ENCODE assay signal across 8 cellular contexts in the genomic region with DNA sequence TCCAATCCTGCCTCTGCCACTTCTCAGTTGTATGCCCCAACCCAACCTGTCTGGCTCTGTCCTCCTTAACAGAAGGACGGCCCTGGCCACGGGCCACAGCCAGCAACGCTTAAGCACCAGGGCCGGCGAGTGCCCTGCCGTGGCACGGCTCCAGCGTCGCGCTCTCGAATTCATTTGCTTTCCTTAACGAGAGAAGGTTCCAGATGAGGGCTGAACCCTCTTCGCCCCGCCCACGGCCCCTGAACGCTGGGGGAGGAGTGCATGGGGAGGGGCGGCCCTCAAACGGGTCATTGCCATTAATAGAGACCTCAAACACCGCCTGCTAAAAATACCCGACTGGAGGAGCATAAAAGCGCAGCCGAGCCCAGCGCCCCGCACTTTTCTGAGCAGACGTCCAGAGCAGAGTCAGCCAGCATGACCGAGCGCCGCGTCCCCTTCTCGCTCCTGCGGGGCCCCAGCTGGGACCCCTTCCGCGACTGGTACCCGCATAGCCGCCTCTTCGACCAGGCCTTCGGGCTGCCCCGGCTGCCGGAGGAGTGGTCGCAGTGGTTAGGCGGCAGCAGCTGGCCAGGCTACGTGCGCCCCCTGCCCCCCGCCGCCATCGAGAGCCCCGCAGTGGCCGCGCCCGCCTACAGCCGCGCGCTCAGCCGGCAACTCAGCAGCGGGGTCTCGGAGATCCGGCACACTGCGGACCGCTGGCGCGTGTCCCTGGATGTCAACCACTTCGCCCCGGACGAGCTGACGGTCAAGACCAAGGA. TPM values are rescaled to one million over a fixed set of nuclear protein-coding genes. Genes with fewer than 3 reads are reported as not detected.
DNase-seq lines count a peak whose midpoint lies in the region; ATAC-seq and TF ChIP-seq lines count a peak whose summit lies in the region.

A gene (plus strand): TSS at position 375 of the 758 bp plus-strand sequence. CDS start 40 bp downstream, at position 415.

- peak within 1 kb of the TSS; percentile 57 for H3K27ac Mint-ChIP-seq in CD4-positive, alpha-beta T cell
- H3K27ac Mint-ChIP-seq in naive B cell, result peak within 1 kb of the TSS; percentile 83 to 97 (median 91)

- no peaks in the 10 kb centered on the region for H3K9me3 Mint-ChIP-seq in CD4-positive, alpha-beta T cell
- peaks cover 0 to 2% (median 0%) of the 10 kb centered on the region in 7 donors for H3K9me3 Mint-ChIP-seq in naive B cell

- in situ Hi-C loops in KBM-7 (cut with MboI; ENCODE audit: low pct_unique_long_range_greater_than_20kb, low sequenced_read_pairs), result no loop called here

- TF ChIP-seq EP300 in suprapubic skin (IDR thresholded peaks at IDR 0.05), result no peak

- CTCF ChIA-PET in CD4-positive, alpha-beta T cell (lab: Charles Lee), result interaction anchor here (1.6 to 2.9 kb wide), 2 partner anchors 11 to 12 kb away, joined by 7 to 20 read pairs; no protein-coding TSS in a partner anchor

- H3K27me3 ChIP-seq in CD4-positive, alpha-beta T cell (ENCODE audit: control insufficient read depth, insufficient read depth, low read length), result no peaks in the 10 kb centered on the region
- H3K27me3 ChIP-seq in suprapubic skin, result no peaks in the 10 kb centered on the region

- ATAC-seq in CD4-positive, alpha-beta T cell (ENCODE audit: poor library complexity), result peak; percentile 73
- ATAC-seq in GM21360 (IDR thresholded peaks at IDR 0.05; ENCODE audit: unreplicated experiment) (peak; percentile 51), naive B cell (ENCODE audit: low read depth in 2 of 2) (peak; percentile 73 to 76)

- peak within 1 kb of the TSS; percentile 46 for H3K27ac ChIP-seq in CD4-positive, alpha-beta T cell (ENCODE audit: low read depth, low read length)
- H3K27ac ChIP-seq in suprapubic skin, result peak within 1 kb of the TSS; percentile 93

- no peaks in the 10 kb centered on the region for H3K36me3 Mint-ChIP-seq in CD4-positive, alpha-beta T cell (ENCODE audit: low read depth)
- H3K36me3 Mint-ChIP-seq in naive B cell, result no peaks in the 10 kb centered on the region

- peak within 1 kb of the TSS; percentile 89 for H3K4me3 ChIP-seq in suprapubic skin

- H3K27me3 Mint-ChIP-seq in CD4-positive, alpha-beta T cell, result no peaks in the 10 kb centered on the region
- H3K27me3 Mint-ChIP-seq in naive B cell, result no peaks in the 10 kb centered on the region

- H3K4me3 Mint-ChIP-seq in CD4-positive, alpha-beta T cell, result peak within 1 kb of the TSS; percentile 96
- H3K4me3 Mint-ChIP-seq in naive B cell, result peak within 1 kb of the TSS; percentile 84 to 96 (median 93)

- H3K4me1 ChIP-seq in suprapubic skin, result peaks cover 68% of the 10 kb centered on the region

- intact Hi-C loops in CD4-positive, alpha-beta T cell (cut with DNase I, micrococcal nuclease), result no loop called here

- 0% methylated on average over 10 of the region's 65 CpGs for WGBS in suprapubic skin

- H3K4me1 Mint-ChIP-seq in CD4-positive, alpha-beta T cell (ENCODE audit: low read depth), result peaks cover 21% of the 10 kb centered on the region
- H3K4me1 Mint-ChIP-seq in naive B cell, result peaks cover 5 to 31% (median 20%) of the 10 kb centered on the region in 3 donors

- H3K36me3 ChIP-seq in suprapubic skin, result no peaks in the 10 kb centered on the region

- no peaks in the 10 kb centered on the region for H3K9me3 ChIP-seq in CD4-positive, alpha-beta T cell (ENCODE audit: control insufficient read depth, low read length)
- H3K9me3 ChIP-seq in suprapubic skin, result no peaks in the 10 kb centered on the region

- POLR2A ChIA-PET in CD4-positive, alpha-beta T cell (lab: Charles Lee), result interaction anchor here (0.6 to 3.4 kb wide), 4 partner anchors 11 to 56 kb away, joined by 3 to 27 read pairs (median 12); a partner anchor contains a TSS

- TF ChIP-seq POLR2A in suprapubic skin (IDR thresholded peaks at IDR 0.05), result peak in 1 of 2 donors; percentile 83

- no peak for TF ChIP-seq CTCF in CD4-positive, alpha-beta T cell (IDR thresholded peaks at IDR 0.05)
- TF ChIP-seq CTCF in suprapubic skin (IDR thresholded peaks at IDR 0.05), result no peak

- DNase-seq in CD4-positive, alpha-beta T cell, result peak; percentile 41 to 72 (median 58)
- peak; percentile 94 for DNase-seq in KBM-7
- DNase-seq in RPMI7951 (ENCODE audit: low read depth), result peak; percentile 96
- peak; percentile 61 for DNase-seq in activated effector memory CD4-positive, alpha-beta T cell treated with Interleukin-2 at 50 U/mL for 16 hours
- DNase-seq in fibroblast of peridontal ligament (ENCODE audit: extremely low read depth), result peak; percentile 79
- DNase-seq in naive B cell, result peak; percentile 62
- DNase-seq in suprapubic skin (ENCODE audit: low spot score in 2 of 2), result peak; percentile 95

RNA-seq across cellular contexts. Expression of the gene that starts here (rescaled TPM):
- 10 to 100 TPM; 38.0 to 38.6 TPM for total RNA-seq in CD4-positive, alpha-beta T cell
- total RNA-seq in RPMI7951 (2014; rRNA removed; shearing (Covaris generic)), result 147 and 157 TPM in 2 replicates
- 10 to 100 TPM; 24.3 to 55.2 (median 45.3) TPM for polyA plus RNA-seq in naive B cell (ENCODE audit: low read depth in 6 of 6)
- total RNA-seq in suprapubic skin, result 1,000 to 10,000 TPM in 3 of 4 donors, 100 to 1,000 TPM in 1; 981 to 2,288 (median 2,045) TPM

Comparison
In these comparisons a context has a peak if more than half of its experiments do, and no peak if none do; other contexts are left out.
1. Peak in every context shown above with its lines: DNase-seq, ATAC-seq, H3K4me3 ChIP-seq and H3K27ac ChIP-seq.